Comparison of ENCODE assay signal across 8 cellular contexts in genomic region chr12:26768611-26769603, GRCh38.
A peak's percentile ranks its signal among the peaks of the same experiment; 100 is the strongest.
DNase-seq lines count a peak whose midpoint lies in the region; ATAC-seq and TF ChIP-seq lines count a peak whose summit lies in the region.
"Had no signal": no experiment of that assay in that cellular context is flagged by ENCODE, and none has a peak within 500 bp of the region (broad histone marks: within the 10 kb centered on the region; RNA-seq: fewer than 3 reads in every experiment).

No MANE protein-coding gene starts in this region.

- TF ChIP-seq CTCF in neural progenitor cell (IDR thresholded peaks at IDR 0.05) (no peak), left ventricle myocardium inferior (IDR thresholded peaks at IDR 0.05; ENCODE audit: borderline replicate concordance) (no peak)

- H3K9ac ChIP-seq in neural progenitor cell = no peak overlapping the region

- H3K27me3 Mint-ChIP-seq in neural progenitor cell (ENCODE audit: insufficient read depth, low read depth) = no peaks in the 10 kb centered on the region
- no peaks in the 10 kb centered on the region for H3K27me3 Mint-ChIP-seq in T-helper 17 cell

- no peaks in the 10 kb centered on the region for H3K4me1 Mint-ChIP-seq in neural progenitor cell
- H3K4me1 Mint-ChIP-seq in T-helper 17 cell = peaks cover 13% of the 10 kb centered on the region

- no peak overlapping the region for H2AFZ ChIP-seq in neural progenitor cell (replicated peaks)

- H3K36me3 Mint-ChIP-seq in neural progenitor cell (no peaks in the 10 kb centered on the region), T-helper 17 cell (ENCODE audit: low read depth) (peaks cover 7% of the 10 kb centered on the region)

- no peaks in the 10 kb centered on the region for H3K9me3 Mint-ChIP-seq in neural progenitor cell

- H4K20me1 ChIP-seq in neural progenitor cell (ENCODE audit: low read depth) = no peaks in the 10 kb centered on the region

- intact Hi-C loops in left ventricle myocardium inferior (cut with micrococcal nuclease) = no loop called here

- no peak overlapping the region for H3K27ac ChIP-seq in neural progenitor cell
- no peak overlapping the region for H3K27ac ChIP-seq in left ventricle myocardium inferior (replicated peaks)

- H3K79me2 ChIP-seq in neural progenitor cell (ENCODE audit: low read depth) = no peaks in the 10 kb centered on the region

- H3K36me3 ChIP-seq in neural progenitor cell (no peaks in the 10 kb centered on the region), left ventricle myocardium inferior (no peaks in the 10 kb centered on the region)

- H3K4me3 ChIP-seq in neural progenitor cell (no peak overlapping the region), left ventricle myocardium inferior (no peak overlapping the region)

- ATAC-seq in GM18907 (IDR thresholded peaks at IDR 0.05; ENCODE audit: unreplicated experiment) (peak; percentile 70), HG02610 (IDR thresholded peaks at IDR 0.05; ENCODE audit: unreplicated experiment) (peak; percentile 60), T-helper 17 cell (no peak)

- no peaks in the 10 kb centered on the region for H3K9me3 ChIP-seq in neural progenitor cell (ENCODE audit: low read depth)
- H3K9me3 ChIP-seq in T-helper 17 cell (ENCODE audit: control insufficient read depth, low read length, poor library complexity, severe bottlenecking) = no peaks in the 10 kb centered on the region
- peaks cover 11% of the 10 kb centered on the region for H3K9me3 ChIP-seq in left ventricle myocardium inferior (replicated peaks)

- DNase-seq in NCI-H2029 (lab: John Stamatoyannopoulos, UW) (peak; percentile 76), neural progenitor cell (ENCODE audit: low spot score) (no peak), T-helper 17 cell (no peak), left ventricle myocardium inferior (no peak), AML-193 (lab: John Stamatoyannopoulos, UW) (no peak)
- DNase-seq: stimulated activated CD8-positive, alpha-beta memory T cell treated with anti-CD3 and anti-CD28 coated beads, Interleukin-4, amount 100 ng/mL, for 48 hours had no signal

- H3K4me2 ChIP-seq in neural progenitor cell = no peak overlapping the region

- H3K27ac Mint-ChIP-seq in neural progenitor cell (peak overlapping the region; percentile 25), T-helper 17 cell (no peak overlapping the region)

- H3K4me3 Mint-ChIP-seq in neural progenitor cell (no peak overlapping the region), T-helper 17 cell (no peak overlapping the region)

- no peaks in the 10 kb centered on the region for H3F3A ChIP-seq in neural progenitor cell (ENCODE audit: low read depth)

- no peaks in the 10 kb centered on the region for H3K27me3 ChIP-seq in neural progenitor cell
- H3K27me3 ChIP-seq in left ventricle myocardium inferior (ENCODE audit: low read depth) = no peaks in the 10 kb centered on the region

- H3K4me1 ChIP-seq in neural progenitor cell (no peaks in the 10 kb centered on the region), left ventricle myocardium inferior (peaks cover 3% of the 10 kb centered on the region)
